ENCODE assay signal across 8 cellular contexts in genomic region chr10:32332299-32332750, GRCh38. TPM values are rescaled to one million over a fixed set of nuclear protein-coding genes. Genes with fewer than 3 reads are reported as not detected.
DNase-seq lines count a peak whose midpoint lies in the region; ATAC-seq, FAIRE-seq and TF ChIP-seq lines count a peak whose summit lies in the region.

No MANE protein-coding gene starts in this region.

- intact Hi-C loops in activated T-helper 2 cell treated with anti-CD3 and anti-CD28 coated beads, Interferon-gamma antibody, Interleukin-2, Interleukin-4, amounts not matched to agents 10 μg/mL and 5 μg/mL and 100 μg/mL, durations not matched to agents 14 hours and 24 hours and 36 hours (cut with micrococcal nuclease), result loop anchor here (1.0 to 10.0 kb wide), 10 partner anchors 8 to 1898 kb away; partner anchors contain the start of genes CCDC7 and MAP3K8
- intact Hi-C loops in kidney (cut with DNase I), result no loop called here

- no peak for FAIRE-seq in kidney (lab: Jason Lieb, UNC)

- H3K4me3 ChIP-seq in kidney (ENCODE audit: low read length in 2 of 2), result peak overlapping the region in 1 of 2 donors; percentile 14

- H3K27me3 Mint-ChIP-seq in activated T-helper 2 cell treated with anti-CD3 and anti-CD28 coated beads, Interferon-gamma antibody, Interleukin-2, Interleukin-4, amounts not matched to agents 10 μg/mL and 5 μg/mL and 100 μg/mL, durations not matched to agents 14 hours and 24 hours and 36 hours (ENCODE audit: low read depth), result no peaks in the 10 kb centered on the region

- H3K36me3 ChIP-seq in kidney (ENCODE audit: control insufficient read depth in 1 of 2, insufficient read depth in 2 of 2, low read length in 2 of 2), result no peaks in the 10 kb centered on the region

- peaks cover 57% of the 10 kb centered on the region for H3K36me3 Mint-ChIP-seq in activated T-helper 2 cell treated with anti-CD3 and anti-CD28 coated beads, Interferon-gamma antibody, Interleukin-2, Interleukin-4, amounts not matched to agents 10 μg/mL and 5 μg/mL and 100 μg/mL, durations not matched to agents 14 hours and 24 hours and 36 hours (ENCODE audit: low read depth)

- H3K9ac ChIP-seq in kidney (ENCODE audit: low read length in 2 of 2), result no peak overlapping the region

- DNase-seq in COLO829 (ENCODE audit: low spot score) (peak; percentile 37), NAMALWA (ENCODE audit: low spot score) (peak; percentile 21), islet precursor cell (peak; percentile 72), NCI-H1694 treated with DMSO at 0.1 percent for 48 hours (lab: John Stamatoyannopoulos, UW) (no peak), kidney (no peak)
- DNase-seq in activated T-helper 2 cell treated with anti-CD3 and anti-CD28 coated beads, Interferon-gamma antibody, Interleukin-2, Interleukin-4, amounts not matched to agents 10 μg/mL and 5 μg/mL and 100 μg/mL, durations not matched to agents 14 hours and 24 hours and 36 hours (ENCODE audit: low spot score), result peak; percentile 80
- peak; percentile 46 to 57 for DNase-seq in stimulated activated CD8-positive, alpha-beta memory T cell treated with anti-CD3 and anti-CD28 coated beads, Interleukin-2, amount 100 ng/mL, for 48 hours (ENCODE audit: low read depth in 2 of 2)

- H3K4me1 Mint-ChIP-seq in activated T-helper 2 cell treated with anti-CD3 and anti-CD28 coated beads, Interferon-gamma antibody, Interleukin-2, Interleukin-4, amounts not matched to agents 10 μg/mL and 5 μg/mL and 100 μg/mL, durations not matched to agents 14 hours and 24 hours and 36 hours (ENCODE audit: low read depth), result peaks cover 76% of the 10 kb centered on the region

- peak; percentile 91 for ATAC-seq in GM21526 (IDR thresholded peaks at IDR 0.05; ENCODE audit: low FRiP score, unreplicated experiment)

- peaks cover 41 to 46% of the 10 kb centered on the region in 2 donors for H3K4me1 ChIP-seq in kidney (ENCODE audit: control insufficient read depth in 1 of 2, insufficient read depth in 1 of 2, low read depth in 1 of 2, low read length in 2 of 2)

- no peaks in the 10 kb centered on the region for H3K9me3 ChIP-seq in kidney (ENCODE audit: control insufficient read depth in 1 of 2, low read length in 2 of 2)

- H3K4me3 Mint-ChIP-seq in activated T-helper 2 cell treated with anti-CD3 and anti-CD28 coated beads, Interferon-gamma antibody, Interleukin-2, Interleukin-4, amounts not matched to agents 10 μg/mL and 5 μg/mL and 100 μg/mL, durations not matched to agents 14 hours and 24 hours and 36 hours (ENCODE audit: low read depth), result peak overlapping the region; percentile 85

- H3K27ac ChIP-seq in kidney (ENCODE audit: low read depth in 2 of 2, low read length in 2 of 2), result no peak overlapping the region

- TF ChIP-seq CTCF in kidney (IDR thresholded peaks at IDR 0.05; ENCODE audit: borderline replicate concordance, extremely low read depth, insufficient read depth), result no peak

- peak overlapping the region; percentile 95 for H3K27ac Mint-ChIP-seq in activated T-helper 2 cell treated with anti-CD3 and anti-CD28 coated beads, Interferon-gamma antibody, Interleukin-2, Interleukin-4, amounts not matched to agents 10 μg/mL and 5 μg/mL and 100 μg/mL, durations not matched to agents 14 hours and 24 hours and 36 hours

- H3K9me3 Mint-ChIP-seq in activated T-helper 2 cell treated with anti-CD3 and anti-CD28 coated beads, Interferon-gamma antibody, Interleukin-2, Interleukin-4, amounts not matched to agents 10 μg/mL and 5 μg/mL and 100 μg/mL, durations not matched to agents 14 hours and 24 hours and 36 hours, result no peaks in the 10 kb centered on the region

RNA-seq across cellular contexts. Expression of gene EPC1, which starts 14.6 kb away (rescaled TPM):
- total RNA-seq in activated T-helper 2 cell treated with anti-CD3 and anti-CD28 coated beads, Interferon-gamma antibody, Interleukin-2, Interleukin-4, amounts not matched to agents 10 μg/mL and 5 μg/mL and 100 μg/mL, durations not matched to agents 14 hours and 24 hours and 36 hours, result 35.3 and 35.4 TPM in 2 replicates
- total RNA-seq in kidney, result 42.6 TPM
- polyA plus RNA-seq in kidney (ENCODE audit: insufficient read depth, low read depth, low replicate concordance), result 12.3 TPM

Comparison
In these comparisons a context has a peak if more than half of its experiments do, and no peak if none do; other contexts are left out.
1. DNase-seq: peak in COLO829 (single experiment), NAMALWA (single experiment), activated T-helper 2 cell treated with anti-CD3 and anti-CD28 coated beads, Interferon-gamma antibody, Interleukin-2, Interleukin-4, amounts not matched to agents 10 μg/mL and 5 μg/mL and 100 μg/mL, durations not matched to agents 14 hours and 24 hours and 36 hours (single experiment), islet precursor cell (single experiment) and stimulated activated CD8-positive, alpha-beta memory T cell treated with anti-CD3 and anti-CD28 coated beads, Interleukin-2, amount 100 ng/mL, for 48 hours (2 of 2); none in NCI-H1694 treated with DMSO at 0.1 percent for 48 hours (single experiment) and kidney (single experiment).